In genomic region chr11:860238-861104, GRCh38 we compare ENCODE assay signal across 14 cellular contexts. TPM values are rescaled to one million over a fixed set of nuclear protein-coding genes. Genes with fewer than 3 reads are reported as not detected.
DNase-seq lines count a peak whose midpoint lies in the region; ATAC-seq and TF ChIP-seq lines count a peak whose summit lies in the region.
"Had no signal": no experiment of that assay in that cellular context is flagged by ENCODE, and none has a peak within 500 bp of the region (broad histone marks: within the 10 kb centered on the region; RNA-seq: fewer than 3 reads in every experiment).

No MANE protein-coding gene starts in this region.

- peak overlapping the region in 1 of 2 experiments; percentile 21 for H2BK12ac ChIP-seq in mesenchymal stem cell (ENCODE audit: low read length in 2 of 2)

- H2BK120ac ChIP-seq in mesenchymal stem cell (ENCODE audit: low read depth, low read length): peak overlapping the region; percentile 37

- no peaks in the 10 kb centered on the region for H3F3A ChIP-seq in MM.1S (ENCODE audit: insufficient read depth, low read length)

- H3K9me2 ChIP-seq in MM.1S (replicated peaks; ENCODE audit: insufficient read depth, low read length): no peaks in the 10 kb centered on the region

- no peaks in the 10 kb centered on the region for H4K20me1 ChIP-seq in MM.1S (ENCODE audit: insufficient read depth, low read length)

- no peak for ATAC-seq in Right ventricle myocardium superior (ENCODE audit: poor library complexity)
- no peak for ATAC-seq in GM21515 (IDR thresholded peaks at IDR 0.05; ENCODE audit: unreplicated experiment)
- ATAC-seq: activated CD4-positive, CD25-positive, alpha-beta regulatory T cell treated with anti-CD3 and anti-CD28 coated beads, Interleukin-2, amount 50 U/mL, for 24 hours; stimulated activated naive CD8-positive, alpha-beta T cell treated with anti-CD3 and anti-CD28 coated beads, Interleukin-15, amount 100 ng/mL, for 72 hours had no signal

- H4K91ac ChIP-seq in mesenchymal stem cell (ENCODE audit: low read length): peak overlapping the region; percentile 3

- H3K79me1 ChIP-seq in mesenchymal stem cell (replicated peaks; ENCODE audit: low read length, poor library complexity, severe bottlenecking): peaks cover 26% of the 10 kb centered on the region

- H3K18ac ChIP-seq in mesenchymal stem cell (ENCODE audit: low read depth in 1 of 2, low read length in 2 of 2): peak overlapping the region; percentile 38 to 86

- H3K23ac ChIP-seq in mesenchymal stem cell (ENCODE audit: low read length in 2 of 2): peak overlapping the region in 1 of 2 experiments; percentile 27

- H3K9ac ChIP-seq in mesenchymal stem cell (ENCODE audit: low read length): peak overlapping the region; percentile 54
- H3K9ac ChIP-seq in MM.1S (ENCODE audit: low read length): no peak overlapping the region

- H3K4me2 ChIP-seq in mesenchymal stem cell (ENCODE audit: low read length, poor library complexity, severe bottlenecking) (no peak overlapping the region), MM.1S (ENCODE audit: low read depth, low read length) (no peak overlapping the region)

- intact Hi-C loops in Right ventricle myocardium superior (cut with DNase I): no loop called here

- H3K4me1 ChIP-seq in right atrium auricular region (peaks cover 0 to 55% of the 10 kb centered on the region in 2 donors), mesenchymal stem cell (ENCODE audit: control insufficient read depth, insufficient read depth, low read depth, low read length) (peaks cover 68% of the 10 kb centered on the region), MM.1S (ENCODE audit: low read length) (no peaks in the 10 kb centered on the region)
- H3K4me1 ChIP-seq: uterus had no signal

- H3K4me3 ChIP-seq in right atrium auricular region (peak overlapping the region in 1 of 2 donors; percentile 2), WERI-Rb-1 (ENCODE audit: low read depth, low read length) (no peak overlapping the region), mesenchymal stem cell (ENCODE audit: insufficient read depth in 1 of 2, low read depth in 1 of 2, low read length in 2 of 2) (peak overlapping the region in 1 of 2 experiments; percentile 35), MM.1S (ENCODE audit: low read length) (no peak overlapping the region)
- H3K4me3 ChIP-seq: lung, uterus had no signal

- H2BK5ac ChIP-seq in mesenchymal stem cell (ENCODE audit: low read depth, low read length, poor library complexity, severe bottlenecking): no peak overlapping the region

- peaks cover 19% of the 10 kb centered on the region for H3K36me3 ChIP-seq in right atrium auricular region
- H3K36me3 ChIP-seq in WERI-Rb-1: peaks cover 6% of the 10 kb centered on the region
- peaks cover 34 to 65% of the 10 kb centered on the region in 2 experiments for H3K36me3 ChIP-seq in mesenchymal stem cell (ENCODE audit: control insufficient read depth in 1 of 2, insufficient read depth in 2 of 2, low read depth in 1 of 2, low read length in 2 of 2)
- no peaks in the 10 kb centered on the region for H3K36me3 ChIP-seq in MM.1S (replicated peaks; ENCODE audit: insufficient read depth, low read length)
- H3K36me3 ChIP-seq: uterus had no signal

- peak overlapping the region; percentile 78 for H4K8ac ChIP-seq in mesenchymal stem cell (ENCODE audit: low read length)

- H2BK15ac ChIP-seq in mesenchymal stem cell (ENCODE audit: low read depth, poor library complexity, severe bottlenecking): no peak overlapping the region

- DNase-seq in right atrium auricular region (ENCODE audit: low spot score) (no peak), Right ventricle myocardium superior (no peak), WERI-Rb-1 (no peak), mesenchymal stem cell (no peak), H4 (ENCODE audit: low spot score) (no peak), NCI-H2107 treated with DMSO at 0.1 percent for 48 hours (lab: John Stamatoyannopoulos, UW; ENCODE audit: unreplicated experiment) (no peak), MM.1S (no peak)
- DNase-seq: nephron progenitor cell; SHP77 treated with DMSO at 0.1 percent for 48 hours; stimulated activated naive CD8-positive, alpha-beta T cell treated with anti-CD3 and anti-CD28 coated beads, Interleukin-15, amount 100 ng/mL, for 72 hours had no signal

- no peaks in the 10 kb centered on the region for H3K27me3 ChIP-seq in right atrium auricular region
- no peaks in the 10 kb centered on the region for H3K27me3 ChIP-seq in WERI-Rb-1 (ENCODE audit: insufficient read depth, low read depth, severe bottlenecking)
- no peaks in the 10 kb centered on the region for H3K27me3 ChIP-seq in mesenchymal stem cell (ENCODE audit: control insufficient read depth in 1 of 2, insufficient read depth in 1 of 2, low read length in 2 of 2)
- H3K27me3 ChIP-seq in MM.1S (replicated peaks; ENCODE audit: insufficient read depth, low read length): peaks cover 60% of the 10 kb centered on the region
- H3K27me3 ChIP-seq: uterus had no signal

- TF ChIP-seq CTCF in right atrium auricular region (IDR thresholded peaks at IDR 0.05): no peak
- no peak for TF ChIP-seq CTCF in WERI-Rb-1 (IDR thresholded peaks at IDR 0.05; ENCODE audit: low read depth, low read length)
- no peak for TF ChIP-seq CTCF in MM.1S (IDR thresholded peaks at IDR 0.05; ENCODE audit: low read length)

- H3K14ac ChIP-seq in mesenchymal stem cell (ENCODE audit: low read length in 2 of 2): peak overlapping the region in 1 of 2 experiments; percentile 18

- peak overlapping the region; percentile 68 for H2AK5ac ChIP-seq in mesenchymal stem cell (ENCODE audit: low read length, severe bottlenecking)

- WGBS in mesenchymal stem cell: 91% methylated on average over 21 of the region's 21 CpGs

- H3K9me3 ChIP-seq in right atrium auricular region: no peaks in the 10 kb centered on the region
- H3K9me3 ChIP-seq in WERI-Rb-1 (ENCODE audit: severe bottlenecking): no peaks in the 10 kb centered on the region
- no peaks in the 10 kb centered on the region for H3K9me3 ChIP-seq in mesenchymal stem cell (ENCODE audit: control insufficient read depth, low read length)
- H3K9me3 ChIP-seq in MM.1S (replicated peaks; ENCODE audit: insufficient read depth, low read length): no peaks in the 10 kb centered on the region
- H3K9me3 ChIP-seq: uterus had no signal

- H2AFZ ChIP-seq in mesenchymal stem cell (ENCODE audit: low read depth, low read length) (no peak overlapping the region), MM.1S (ENCODE audit: low read length) (no peak overlapping the region)

- peak overlapping the region in 1 of 2 experiments; percentile 47 for H3K4ac ChIP-seq in mesenchymal stem cell (ENCODE audit: low read depth in 1 of 2, low read length in 2 of 2)

- H3K27ac ChIP-seq in right atrium auricular region (peak overlapping the region; percentile 32 to 54), WERI-Rb-1 (peak overlapping the region; percentile 26), mesenchymal stem cell (ENCODE audit: low read length, poor library complexity, severe bottlenecking) (peak overlapping the region; percentile 45), MM.1S (ENCODE audit: low read length) (no peak overlapping the region)

- no peaks in the 10 kb centered on the region for H3K79me2 ChIP-seq in MM.1S (ENCODE audit: low read length)

RNA-seq across cellular contexts. Expression of gene TSPAN4, which starts 17.8 kb away (rescaled TPM):
- total RNA-seq in right atrium auricular region: 10 to 100 TPM; 37.2 to 81.0 TPM
- total RNA-seq in Right ventricle myocardium superior: 40.5 TPM
- 121 TPM for polyA plus RNA-seq in mesenchymal stem cell (2013, experiment 1 of 2)
- 117 TPM for polyA plus RNA-seq in mesenchymal stem cell (2013, experiment 2 of 2)
- 117 and 131 TPM in 2 replicates for total RNA-seq in H4 (2014; rRNA removed; shearing (Covaris generic))

RNA-seq across cellular contexts. Expression of gene POLR2L, which starts 18.1 kb away (rescaled TPM):
- 100 to 1,000 TPM in 1 of 2 donors, 10 to 100 TPM in 1; 54.5 to 132 TPM for total RNA-seq in right atrium auricular region
- 267 TPM for total RNA-seq in Right ventricle myocardium superior
- 439 TPM for polyA plus RNA-seq in mesenchymal stem cell (2013, experiment 1 of 2)
- 458 TPM for polyA plus RNA-seq in mesenchymal stem cell (2013, experiment 2 of 2)
- total RNA-seq in H4 (2014; rRNA removed; shearing (Covaris generic)): 199 and 210 TPM in 2 replicates

RNA-seq across cellular contexts. Expression of gene CD151, which starts 27.7 kb away (rescaled TPM):
- total RNA-seq in right atrium auricular region (100 to 1,000 TPM; 322 to 710 TPM), Right ventricle myocardium superior (405 TPM)
- 315 TPM for polyA plus RNA-seq in mesenchymal stem cell (2013, experiment 1 of 2)
- 301 TPM for polyA plus RNA-seq in mesenchymal stem cell (2013, experiment 2 of 2)
- 825 and 1,008 TPM in 2 replicates for total RNA-seq in H4 (2014; rRNA removed; shearing (Covaris generic))

RNA-seq across cellular contexts. Expression of gene CRACR2B, which starts 32.8 kb away (rescaled TPM):
- total RNA-seq in right atrium auricular region (10 to 100 TPM; 15.6 to 29.7 TPM), Right ventricle myocardium superior (18.9 TPM)
- polyA plus RNA-seq in mesenchymal stem cell (2013, experiment 1 of 2): 0.58 TPM
- 0.34 TPM for polyA plus RNA-seq in mesenchymal stem cell (2013, experiment 2 of 2)
- total RNA-seq in H4 (2014; rRNA removed; shearing (Covaris generic)): not detected in 2 replicates

RNA-seq across cellular contexts. Expression of gene PNPLA2, which starts 41.8 kb away (rescaled TPM):
- total RNA-seq in right atrium auricular region (100 to 1,000 TPM in 1 of 2 donors, 10 to 100 TPM in 1; 94.4 to 123 TPM), Right ventricle myocardium superior (346 TPM)
- 30.6 TPM for polyA plus RNA-seq in mesenchymal stem cell (2013, experiment 1 of 2)
- 30.0 TPM for polyA plus RNA-seq in mesenchymal stem cell (2013, experiment 2 of 2)
- 13.4 and 22.8 TPM in 2 replicates for total RNA-seq in H4 (2014; rRNA removed; shearing (Covaris generic))
